In the genomic region with DNA sequence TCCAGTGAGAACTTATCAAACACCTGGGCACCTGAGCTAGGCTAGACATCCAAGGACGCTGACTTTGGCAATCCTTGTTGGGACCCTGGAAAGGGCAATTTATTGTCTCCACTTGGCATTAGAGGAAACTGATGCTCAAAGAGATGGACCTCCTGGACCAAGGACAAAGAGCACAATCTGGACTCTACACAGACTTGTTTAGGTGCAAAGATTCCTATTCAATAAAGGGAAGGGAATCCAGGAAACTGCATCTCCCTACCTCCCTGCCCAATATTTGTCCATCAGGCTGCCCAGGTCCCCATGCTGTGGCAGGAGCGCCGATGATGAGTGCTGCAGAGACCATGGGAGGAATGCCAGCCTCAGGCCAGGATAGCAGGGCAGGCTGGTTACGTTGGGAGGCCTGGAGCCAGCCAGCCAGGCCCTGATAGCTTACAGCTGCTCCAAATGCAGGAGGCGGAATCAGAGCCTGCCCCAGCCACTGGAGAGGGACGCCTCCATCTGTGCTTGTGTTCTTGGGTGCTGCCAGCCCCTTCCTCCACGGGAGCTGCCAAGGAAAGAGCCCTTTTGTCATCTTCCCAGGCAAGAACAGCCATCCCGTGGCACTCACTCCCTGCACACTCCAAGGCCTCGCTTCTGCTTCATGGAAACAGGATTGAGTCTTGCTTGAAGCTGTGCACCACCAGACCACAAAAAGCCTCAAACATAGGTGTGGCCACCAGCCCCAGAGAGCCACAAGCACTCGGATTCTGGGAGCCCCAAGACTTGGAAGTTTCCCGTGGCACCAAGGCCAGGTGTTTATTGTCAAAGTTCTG, we compare ENCODE assay signal across 17 cellular contexts. TPM values are rescaled to one million over a fixed set of nuclear protein-coding genes. Genes with fewer than 3 reads are reported as not detected.
DNase-seq lines count a peak whose midpoint lies in the region; ATAC-seq, FAIRE-seq and TF ChIP-seq lines count a peak whose summit lies in the region.
"Had no signal": no experiment of that assay in that cellular context is flagged by ENCODE, and none has a peak within 500 bp of the region (broad histone marks: within the 10 kb centered on the region; RNA-seq: fewer than 3 reads in every experiment).

No MANE protein-coding gene starts in this region.

- no peak for TF ChIP-seq POLR2A in A549 (IDR thresholded peaks at IDR 0.05; ENCODE audit: low read length)

- no peaks in the 10 kb centered on the region for H3K27me3 ChIP-seq in heart right ventricle
- peaks cover 28% of the 10 kb centered on the region for H3K27me3 ChIP-seq in neural progenitor cell
- H3K27me3 ChIP-seq: ascending aorta, gastrocnemius medialis had no signal

- CTCF ChIA-PET in A549 (lab: Yijun Ruan, JAX), result interaction anchor here (1.0 to 3.9 kb wide), 9 partner anchors 8 to 179 kb away, joined by 3 to 12 read pairs (median 5); no protein-coding TSS in a partner anchor

- DNase-seq in A549 (ENCODE audit: low read depth in 1 of 2, low spot score in 1 of 2), result no peak
- peak; percentile 73 for DNase-seq in NCI-H446 treated with DMSO at 0.1 percent for 48 hours (lab: John Stamatoyannopoulos, UW)
- peak; percentile 63 to 64 for DNase-seq in heart right ventricle
- no peak for DNase-seq in neural progenitor cell (ENCODE audit: low spot score)
- no peak for DNase-seq in NCI-H82 (lab: John Stamatoyannopoulos, UW)
- no peak for DNase-seq in stimulated activated CD4-positive, alpha-beta T cell treated with anti-CD3 and anti-CD28 coated beads, Interleukin-2, amount 100 ng/mL, for 48 hours
- DNase-seq: DMS79; effector memory CD8-positive, alpha-beta T cell; NCI-H345; nephron progenitor cell had no signal

- H3K27ac Mint-ChIP-seq in neural progenitor cell, result peak overlapping the region; percentile 75
- no peak overlapping the region for H3K27ac Mint-ChIP-seq in activated T-helper 17 cell treated with anti-CD3 and anti-CD28 coated beads, Interleukin-2, amount 50 U/mL, for 72 hours
- H3K27ac Mint-ChIP-seq: activated T-helper 1 cell treated with anti-CD3 and anti-CD28 coated beads, Interleukin-12 subunit alpha, Interleukin-12 subunit beta, Interleukin-2, Interleukin-4 antibody, amounts not matched to agents 30 ng/mL and 10 ng/mL and 1 ng/mL, durations not matched to agents 14 hours and 24 hours and 36 hours; effector memory CD8-positive, alpha-beta T cell; nephron progenitor cell; T-helper 1 cell treated with Interleukin-12 subunit alpha and Interleukin-12 subunit beta and Interleukin-4 antibody, amounts not matched to agents 30 μg/mL and 1 μg/mL, for 36 hours had no signal

- H3K4me1 Mint-ChIP-seq in neural progenitor cell, result peaks cover 43% of the 10 kb centered on the region
- peaks cover 17% of the 10 kb centered on the region for H3K4me1 Mint-ChIP-seq in activated T-helper 17 cell treated with anti-CD3 and anti-CD28 coated beads, Interleukin-2, amount 50 U/mL, for 72 hours

- H3K36me3 ChIP-seq in heart right ventricle, result no peaks in the 10 kb centered on the region
- H3K36me3 ChIP-seq in neural progenitor cell, result no peaks in the 10 kb centered on the region
- H3K36me3 ChIP-seq: ascending aorta, gastrocnemius medialis had no signal

- H3K36me3 Mint-ChIP-seq in neural progenitor cell, result no peaks in the 10 kb centered on the region
- no peaks in the 10 kb centered on the region for H3K36me3 Mint-ChIP-seq in activated T-helper 17 cell treated with anti-CD3 and anti-CD28 coated beads, Interleukin-2, amount 50 U/mL, for 72 hours (ENCODE audit: low read depth)

- ATAC-seq in A549 (no peak), heart right ventricle (peak; percentile 35 to 85 (median 74)), HG03097 (IDR thresholded peaks at IDR 0.05; ENCODE audit: low FRiP score, unreplicated experiment) (no peak)
- ATAC-seq in activated T-helper 17 cell treated with anti-CD3 and anti-CD28 coated beads, Interleukin-2, amount 50 U/mL, for 72 hours (replicated peaks), result no peak
- ATAC-seq: effector memory CD8-positive, alpha-beta T cell; gastrocnemius medialis had no signal

- FAIRE-seq in A549 (lab: Jason Lieb, UNC), result no peak
- FAIRE-seq: HTR-8/SVneo had no signal

- no peak for TF ChIP-seq RAD21 in A549 (conservative IDR thresholded peaks at IDR 0.05 in 1 of 2, IDR thresholded peaks at IDR 0.05 in 1 of 2)

- H3K79me2 ChIP-seq in neural progenitor cell (ENCODE audit: low read depth), result no peaks in the 10 kb centered on the region

- no peak for TF ChIP-seq CTCF in A549 (IDR thresholded peaks at IDR 0.05)
- TF ChIP-seq CTCF in heart right ventricle (IDR thresholded peaks at IDR 0.05), result no peak
- TF ChIP-seq CTCF in neural progenitor cell (IDR thresholded peaks at IDR 0.05), result no peak

- peaks cover 26% of the 10 kb centered on the region for H3K27me3 Mint-ChIP-seq in neural progenitor cell (ENCODE audit: insufficient read depth, low read depth)
- no peaks in the 10 kb centered on the region for H3K27me3 Mint-ChIP-seq in activated T-helper 17 cell treated with anti-CD3 and anti-CD28 coated beads, Interleukin-2, amount 50 U/mL, for 72 hours
- H3K27me3 Mint-ChIP-seq: effector memory CD8-positive, alpha-beta T cell had no signal

- no peak overlapping the region for H3K4me2 ChIP-seq in A549
- no peak overlapping the region for H3K4me2 ChIP-seq in neural progenitor cell

- H3K9me3 ChIP-seq in A549 (no peaks in the 10 kb centered on the region), heart right ventricle (no peaks in the 10 kb centered on the region), neural progenitor cell (ENCODE audit: low read depth) (no peaks in the 10 kb centered on the region)
- H3K9me3 ChIP-seq: ascending aorta, gastrocnemius medialis had no signal

- intact Hi-C loops in heart right ventricle (cut with DNase I), result no loop called here

- peak overlapping the region; percentile 43 to 89; a peak in 4 of 6 replicates for H3K27ac ChIP-seq in A549
- peak overlapping the region in 6 of 10 donors; percentile 10 to 69 (median 48) for H3K27ac ChIP-seq in heart right ventricle
- H3K27ac ChIP-seq in neural progenitor cell, result no peak overlapping the region
- H3K27ac ChIP-seq: ascending aorta, gastrocnemius medialis had no signal

- H3K4me3 ChIP-seq in A549 (no peak overlapping the region), heart right ventricle (no peak overlapping the region), neural progenitor cell (no peak overlapping the region)
- H3K4me3 ChIP-seq: ascending aorta, gastrocnemius medialis had no signal

- POLR2A ChIA-PET in A549 (lab: Yijun Ruan, JAX), result interaction anchor here (3.0 kb wide), 1 partner anchor 144 kb away, joined by 24 read pairs; a partner anchor contains a TSS

- H3K9me3 Mint-ChIP-seq in neural progenitor cell, result peaks cover 2% of the 10 kb centered on the region
- no peaks in the 10 kb centered on the region for H3K9me3 Mint-ChIP-seq in activated T-helper 17 cell treated with anti-CD3 and anti-CD28 coated beads, Interleukin-2, amount 50 U/mL, for 72 hours
- H3K9me3 Mint-ChIP-seq: activated T-helper 1 cell treated with anti-CD3 and anti-CD28 coated beads, Interleukin-12 subunit alpha, Interleukin-12 subunit beta, Interleukin-2, Interleukin-4 antibody, amounts not matched to agents 30 ng/mL and 10 ng/mL and 1 ng/mL, durations not matched to agents 14 hours and 24 hours and 36 hours; effector memory CD8-positive, alpha-beta T cell; nephron progenitor cell; T-helper 1 cell treated with Interleukin-12 subunit alpha and Interleukin-12 subunit beta and Interleukin-4 antibody, amounts not matched to agents 30 μg/mL and 1 μg/mL, for 36 hours had no signal

- no peak for TF ChIP-seq EP300 in A549 (IDR thresholded peaks at IDR 0.05)

- peaks cover 4% of the 10 kb centered on the region for H3F3A ChIP-seq in neural progenitor cell (ENCODE audit: low read depth)

- H2AFZ ChIP-seq in neural progenitor cell (replicated peaks), result no peak overlapping the region

- peaks cover 7% of the 10 kb centered on the region for H4K20me1 ChIP-seq in neural progenitor cell (ENCODE audit: low read depth)

- no peak overlapping the region for H3K4me3 Mint-ChIP-seq in neural progenitor cell
- H3K4me3 Mint-ChIP-seq in activated T-helper 17 cell treated with anti-CD3 and anti-CD28 coated beads, Interleukin-2, amount 50 U/mL, for 72 hours, result no peak overlapping the region
- H3K4me3 Mint-ChIP-seq: activated T-helper 1 cell treated with anti-CD3 and anti-CD28 coated beads, Interleukin-12 subunit alpha, Interleukin-12 subunit beta, Interleukin-2, Interleukin-4 antibody, amounts not matched to agents 30 ng/mL and 10 ng/mL and 1 ng/mL, durations not matched to agents 14 hours and 24 hours and 36 hours; effector memory CD8-positive, alpha-beta T cell; nephron progenitor cell; T-helper 1 cell treated with Interleukin-12 subunit alpha and Interleukin-12 subunit beta and Interleukin-4 antibody, amounts not matched to agents 30 μg/mL and 1 μg/mL, for 36 hours had no signal

- WGBS in A549 (ENCODE audit: missing lambda C conversion rate), result 84% methylated on average over 11 of the region's 11 CpGs
- WGBS in heart right ventricle, 2 donors, result 55 to 61% methylated on average over 11 of the region's 11 CpGs

- H3K9ac ChIP-seq in neural progenitor cell, result no peak overlapping the region

- H3K4me1 ChIP-seq in A549 (peaks cover 50% of the 10 kb centered on the region), heart right ventricle (peaks cover 24 to 91% (median 74%) of the 10 kb centered on the region in 9 donors), neural progenitor cell (peaks cover 8% of the 10 kb centered on the region)

TF ChIP-seq in A549, 52 proteins besides CTCF, POLR2A, EP300 and RAD21 (continues in another document):
- no peak for TF ChIP-seq SMC3 (IDR thresholded peaks at IDR 0.05)
- no peak for TF ChIP-seq GATA3 (IDR thresholded peaks at IDR 0.05; ENCODE audit: borderline replicate concordance)
- TF ChIP-seq RFX5 (IDR thresholded peaks at IDR 0.05), result no peak
- no peak for TF ChIP-seq ZSCAN20 (CRISPR knock-in tag; IDR thresholded peaks at IDR 0.05)
- TF ChIP-seq KDM5A (IDR thresholded peaks at IDR 0.05), result no peak
- no peak for TF ChIP-seq NFE2L2 (conservative IDR thresholded peaks at IDR 0.05; ENCODE audit: low read length)

RNA-seq across cellular contexts. Expression of a gene that starts 60.0 kb away (rescaled TPM):
- polyA plus RNA-seq in A549 (2011; rRNA removed), result 12.4 and 13.8 TPM in 2 replicates
- polyA plus RNA-seq in A549 (2012; cell fraction: cytosol; rRNA removed), result 19.3 and 23.8 TPM in 2 replicates
- polyA plus RNA-seq in A549 (2012; cell fraction: nucleus; rRNA removed), result 35.4 and 36.6 TPM in 2 replicates
- 17.7 to 23.5 TPM (median 20.5 TPM) in 3 replicates for polyA plus RNA-seq in A549 (2017; fragmentation: RNase III; extraction: RNeasy Plus Mini Kit Qiagen cat#74134 plus additional on column Dnase treatment)
- polyA minus RNA-seq in A549 (2011; rRNA and poly(A)+ RNA removed), result 17.5 and 21.2 TPM in 2 replicates
- total RNA-seq in heart right ventricle, result 10 to 100 TPM; 11.3 to 26.3 (median 16.1) TPM
- polyA plus RNA-seq in heart right ventricle, result 10 to 100 TPM; 16.8 to 24.6 TPM
- total RNA-seq in neural progenitor cell (ENCODE audit: low replicate concordance), result 10.0 and 19.5 TPM in 2 replicates
- total RNA-seq in activated T-helper 17 cell treated with anti-CD3 and anti-CD28 coated beads, Interleukin-2, amount 50 U/mL, for 72 hours, result 10 to 100 TPM in 1 of 2 donors, 1 to 10 TPM in 1; 8.9 to 10.7 TPM

Comparison
In these comparisons a context has a peak if more than half of its experiments do, and no peak if none do; other contexts are left out.
1. ATAC-seq: peak in heart right ventricle (8 of 8); none in A549 (0 of 2), HG03097 (single experiment) and activated T-helper 17 cell treated with anti-CD3 and anti-CD28 coated beads, Interleukin-2, amount 50 U/mL, for 72 hours (single experiment).
2. DNase-seq: peak in NCI-H446 treated with DMSO at 0.1 percent for 48 hours (single experiment) and heart right ventricle (2 of 2); none in A549 (0 of 2), neural progenitor cell (single experiment), NCI-H82 (single experiment) and stimulated activated CD4-positive, alpha-beta T cell treated with anti-CD3 and anti-CD28 coated beads, Interleukin-2, amount 100 ng/mL, for 48 hours (0 of 2).